Comparison of ENCODE assay signal across 8 cellular contexts in genomic region chr3:161560006-161560637, GRCh38.
A peak's percentile ranks its signal among the peaks of the same experiment; 100 is the strongest.
DNase-seq lines count a peak whose midpoint lies in the region; ATAC-seq and TF ChIP-seq lines count a peak whose summit lies in the region.

No MANE protein-coding gene starts in this region.

- H2BK15ac ChIP-seq in IMR-90 (ENCODE audit: low read depth, low read length) = no peak overlapping the region

- no peak overlapping the region for H3K4me3 ChIP-seq in IMR-90 (ENCODE audit: insufficient read depth, low read depth, low read length)

- no peaks in the 10 kb centered on the region for H3K36me3 ChIP-seq in IMR-90 (ENCODE audit: control insufficient read depth, insufficient read depth, low read length)

- H3K9me1 ChIP-seq in IMR-90 (ENCODE audit: insufficient read depth, low read length) = no peaks in the 10 kb centered on the region

- no peak overlapping the region for H4K5ac ChIP-seq in IMR-90 (ENCODE audit: low read depth, low read length)

- CTCF ChIA-PET in activated CD4-positive, alpha-beta T cell treated with anti-CD3 and anti-CD28 coated beads for 36 hours (lab: Charles Lee) = no interaction called here
- CTCF ChIA-PET in IMR-90 (lab: Yijun Ruan, JAX) (no interaction called here), RWPE1 (lab: Yijun Ruan, JAX) (no interaction called here)

- no peak overlapping the region for H4K8ac ChIP-seq in IMR-90 (ENCODE audit: low read depth in 2 of 2, low read length in 2 of 2)

- H3K27me3 Mint-ChIP-seq in activated CD4-positive, alpha-beta T cell treated with anti-CD3 and anti-CD28 coated beads for 36 hours = peaks cover 2% of the 10 kb centered on the region

- no peaks in the 10 kb centered on the region for H3K9me3 Mint-ChIP-seq in activated CD4-positive, alpha-beta T cell treated with anti-CD3 and anti-CD28 coated beads for 36 hours (ENCODE audit: low read depth)

- H2AK9ac ChIP-seq in IMR-90 (replicated peaks; ENCODE audit: low read depth, low read length, poor library complexity) = no peak overlapping the region

- TF ChIP-seq RAD21 in IMR-90 (IDR thresholded peaks at IDR 0.05; ENCODE audit: low read length) = peak; percentile 67

- H3K18ac ChIP-seq in IMR-90 (ENCODE audit: low read depth, low read length) = no peak overlapping the region

- no peaks in the 10 kb centered on the region for H3K9me3 ChIP-seq in IMR-90 (ENCODE audit: control insufficient read depth, insufficient read depth, low read length)

- H3K4ac ChIP-seq in IMR-90 (ENCODE audit: low read depth, low read length) = no peak overlapping the region

- TF ChIP-seq CTCF in IMR-90 (conservative IDR thresholded peaks at IDR 0.05; ENCODE audit: low read depth, low read length) (peak; percentile 54), RWPE1 (conservative IDR thresholded peaks at IDR 0.05; ENCODE audit: low read depth) (peak; percentile 53)

- DNase-seq in activated CD4-positive, alpha-beta T cell treated with anti-CD3 and anti-CD28 coated beads for 36 hours = peak; percentile 35
- DNase-seq in activated CD4-positive, alpha-beta T cell treated with anti-CD3 and anti-CD28 coated beads for 4 hours = no peak
- DNase-seq in IMR-90 = peak; percentile 7
- peak; percentile 17 for DNase-seq in RWPE1 (ENCODE audit: low spot score)
- DNase-seq in fibroblast of gingiva (ENCODE audit: low read depth) = peak; percentile 57
- DNase-seq in occipital lobe (lab: John Stamatoyannopoulos, UW) = peak; percentile 51
- DNase-seq in activated T-cell treated with anti-CD3 and anti-CD28 coated beads for 4 hours = no peak

- H3K4me3 Mint-ChIP-seq in activated CD4-positive, alpha-beta T cell treated with anti-CD3 and anti-CD28 coated beads for 36 hours = no peak overlapping the region

- H3K27me3 ChIP-seq in IMR-90 (ENCODE audit: control insufficient read depth, insufficient read depth, low read length) = no peaks in the 10 kb centered on the region

- no peak overlapping the region for H2AFZ ChIP-seq in IMR-90 (replicated peaks; ENCODE audit: low read length, poor library complexity)

- in situ Hi-C loops in IMR-90 (cut with MboI; ENCODE audit: low sequenced_read_pairs) = no loop called here

- 10% methylated on average over 2 of the region's 14 CpGs; no CpG with 5 or more reads in 1 of the 2 experiments for WGBS in IMR-90 (ENCODE audit: extremely low coverage in 2 of 2, insufficient read length in 1 of 2), 2 experiments

- no peak overlapping the region for H3K14ac ChIP-seq in IMR-90 (replicated peaks; ENCODE audit: low read depth, low read length)

- H3K79me1 ChIP-seq in IMR-90 (ENCODE audit: low read depth in 1 of 2, low read length in 2 of 2) = no peaks in the 10 kb centered on the region

- H2BK5ac ChIP-seq in IMR-90 (ENCODE audit: low read depth, low read length, poor library complexity, severe bottlenecking) = no peak overlapping the region

- POLR2A ChIA-PET in activated CD4-positive, alpha-beta T cell treated with anti-CD3 and anti-CD28 coated beads for 36 hours (lab: Charles Lee) = no interaction called here
- POLR2A ChIA-PET in IMR-90 (lab: Charles Lee; ENCODE audit: unreplicated experiment) = no interaction called here
- POLR2A ChIA-PET in RWPE1 (lab: Yijun Ruan, JAX; ENCODE audit: low non-redundant PET) = no interaction called here

- H3K36me3 Mint-ChIP-seq in activated CD4-positive, alpha-beta T cell treated with anti-CD3 and anti-CD28 coated beads for 36 hours (ENCODE audit: low read depth) = no peaks in the 10 kb centered on the region

- no peak overlapping the region for H2BK120ac ChIP-seq in IMR-90 (ENCODE audit: low read depth, low read length)

- no peak overlapping the region for H3K27ac ChIP-seq in IMR-90 (ENCODE audit: insufficient read depth, low read length)
- no peak overlapping the region for H3K27ac ChIP-seq in RWPE1

- BruUV-seq in IMR-90 (replicated peaks; lab: Mats Ljungman, UMichigan) = no TSS peak

- H3K23ac ChIP-seq in IMR-90 (ENCODE audit: low read depth, low read length) = no peak overlapping the region

- H3K9ac ChIP-seq in IMR-90 (ENCODE audit: low read depth, low read length) = no peak overlapping the region

- H2BK20ac ChIP-seq in IMR-90 (ENCODE audit: low read depth, low read length) = no peak overlapping the region

- no peak for ATAC-seq in activated CD4-positive, alpha-beta T cell treated with anti-CD3 and anti-CD28 coated beads for 36 hours
- ATAC-seq in IMR-90 (ENCODE audit: low read depth) (no peak), GM21717 (IDR thresholded peaks at IDR 0.05; ENCODE audit: unreplicated experiment) (no peak)

- TF ChIP-seq POLR2A in IMR-90 (IDR thresholded peaks at IDR 0.05; ENCODE audit: low read depth, low read length) = no peak

- no peaks in the 10 kb centered on the region for H4K20me1 ChIP-seq in IMR-90 (ENCODE audit: insufficient read depth, low read length)

- H3K27ac Mint-ChIP-seq in activated CD4-positive, alpha-beta T cell treated with anti-CD3 and anti-CD28 coated beads for 36 hours = no peak overlapping the region

- intact Hi-C loops in activated CD4-positive, alpha-beta T cell treated with anti-CD3 and anti-CD28 coated beads for 36 hours (cut with DNase I, micrococcal nuclease) = no loop called here
- intact Hi-C loops in IMR-90 (cut with micrococcal nuclease) = no loop called here

- no peak overlapping the region for H3K56ac ChIP-seq in IMR-90 (ENCODE audit: extremely low read depth, insufficient read depth, low read length)

- H3K4me1 ChIP-seq in IMR-90 (ENCODE audit: control insufficient read depth, insufficient read depth, low read length) = no peaks in the 10 kb centered on the region

- H3K4me2 ChIP-seq in IMR-90 (ENCODE audit: low read depth, low read length) = no peak overlapping the region

- no peak overlapping the region for H2AK5ac ChIP-seq in IMR-90 (ENCODE audit: low read depth, low read length)

- H3K4me1 Mint-ChIP-seq in activated CD4-positive, alpha-beta T cell treated with anti-CD3 and anti-CD28 coated beads for 36 hours = no peaks in the 10 kb centered on the region

- no peak overlapping the region for H4K91ac ChIP-seq in IMR-90 (ENCODE audit: insufficient read depth, low read depth, low read length)

- dilution Hi-C loops in IMR-90 (cut with HindIII; ENCODE audit: low sequenced_read_pairs, unreplicated experiment) = no loop called here

TF ChIP-seq in IMR-90, 13 proteins besides CTCF, POLR2A, EP300 and RAD21:
- TF ChIP-seq MXI1 (IDR thresholded peaks at IDR 0.05; ENCODE audit: borderline replicate concordance, low read depth, low read length) (no peak), SMC3 (IDR thresholded peaks at IDR 0.05; ENCODE audit: low read depth, low read length) (peak; percentile 43; the same call in 1 of the 2 replicates), NFE2L2 (IDR thresholded peaks at IDR 0.05; ENCODE audit: low read depth, low read length) (no peak), FOS (IDR thresholded peaks at IDR 0.05; ENCODE audit: low read depth, low read length) (no peak)
- TF ChIP-seq, protein P1, sequence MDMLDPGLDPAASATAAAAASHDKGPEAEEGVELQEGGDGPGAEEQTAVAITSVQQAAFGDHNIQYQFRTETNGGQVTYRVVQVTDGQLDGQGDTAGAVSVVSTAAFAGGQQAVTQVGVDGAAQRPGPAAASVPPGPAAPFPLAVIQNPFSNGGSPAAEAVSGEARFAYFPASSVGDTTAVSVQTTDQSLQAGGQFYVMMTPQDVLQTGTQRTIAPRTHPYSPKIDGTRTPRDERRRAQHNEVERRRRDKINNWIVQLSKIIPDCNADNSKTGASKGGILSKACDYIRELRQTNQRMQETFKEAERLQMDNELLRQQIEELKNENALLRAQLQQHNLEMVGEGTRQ (IDR thresholded peaks at IDR 0.05; ENCODE audit: low read depth, low read length) = no peak

Comparison
In these comparisons a context has a peak if more than half of its experiments do, and no peak if none do; other contexts are left out.
1. DNase-seq: peak in activated CD4-positive, alpha-beta T cell treated with anti-CD3 and anti-CD28 coated beads for 36 hours (single experiment), IMR-90 (single experiment), RWPE1 (single experiment), fibroblast of gingiva (single experiment) and occipital lobe (single experiment); none in activated CD4-positive, alpha-beta T cell treated with anti-CD3 and anti-CD28 coated beads for 4 hours (0 of 2) and activated T-cell treated with anti-CD3 and anti-CD28 coated beads for 4 hours (single experiment).